In the genomic region with DNA sequence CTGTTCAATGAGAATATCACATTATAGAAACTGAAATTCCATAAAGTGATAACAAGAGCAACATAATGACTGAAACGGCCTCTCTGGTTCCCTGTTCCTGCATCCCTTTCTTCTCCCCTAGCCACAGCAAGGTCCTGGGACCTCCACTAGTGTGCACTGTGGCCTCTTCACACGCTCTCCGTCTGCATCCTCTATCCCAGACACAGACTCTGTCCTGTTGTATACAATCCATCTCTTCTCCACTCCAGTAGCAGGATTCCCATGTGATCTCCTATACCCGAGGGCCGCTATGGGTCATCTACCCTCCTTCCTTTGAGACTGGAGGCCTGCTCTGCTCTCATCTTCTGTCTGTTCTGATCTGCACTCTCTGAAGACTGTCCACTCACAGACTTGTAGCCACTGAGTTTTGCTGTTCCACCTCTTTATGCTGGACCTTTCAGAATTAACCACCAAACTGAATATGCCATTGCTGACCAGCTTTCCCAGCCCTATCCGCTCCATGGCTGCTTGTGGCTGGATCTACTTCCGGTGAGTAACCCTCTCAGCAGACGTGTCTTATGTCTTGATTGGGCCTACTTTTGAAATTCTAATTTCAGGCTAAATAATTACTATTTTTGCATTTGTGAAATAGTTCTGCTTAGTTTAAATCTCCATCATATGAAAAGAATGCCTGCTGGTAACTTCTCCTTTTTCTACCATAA, we compare ENCODE assay signal across 1 cellular context.
TF ChIP-seq lines count a peak whose summit lies in the region.

No MANE protein-coding gene starts in this region.

TF ChIP-seq in IMR-90, 13 proteins besides CTCF, POLR2A, EP300 and RAD21 (continued from another document):
- TF ChIP-seq SMC3 (IDR thresholded peaks at IDR 0.05; ENCODE audit: low read depth, low read length) (no peak), RCOR1 (IDR thresholded peaks at IDR 0.05; ENCODE audit: insufficient replicate concordance, low read length) (no peak), BHLHE40 (IDR thresholded peaks at IDR 0.05; ENCODE audit: low read depth, low read length) (no peak), RFX5 (IDR thresholded peaks at IDR 0.05; ENCODE audit: low read depth, low read length) (no peak), MAZ (IDR thresholded peaks at IDR 0.05; ENCODE audit: borderline replicate concordance, low read depth, low read length) (no peak), CHD1 (IDR thresholded peaks at IDR 0.05; ENCODE audit: low read depth, low read length) (no peak), MXI1 (IDR thresholded peaks at IDR 0.05; ENCODE audit: borderline replicate concordance, low read depth, low read length) (no peak), NFE2L2 (IDR thresholded peaks at IDR 0.05; ENCODE audit: low read depth, low read length) (no peak)
- TF ChIP-seq, protein P1, sequence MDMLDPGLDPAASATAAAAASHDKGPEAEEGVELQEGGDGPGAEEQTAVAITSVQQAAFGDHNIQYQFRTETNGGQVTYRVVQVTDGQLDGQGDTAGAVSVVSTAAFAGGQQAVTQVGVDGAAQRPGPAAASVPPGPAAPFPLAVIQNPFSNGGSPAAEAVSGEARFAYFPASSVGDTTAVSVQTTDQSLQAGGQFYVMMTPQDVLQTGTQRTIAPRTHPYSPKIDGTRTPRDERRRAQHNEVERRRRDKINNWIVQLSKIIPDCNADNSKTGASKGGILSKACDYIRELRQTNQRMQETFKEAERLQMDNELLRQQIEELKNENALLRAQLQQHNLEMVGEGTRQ (IDR thresholded peaks at IDR 0.05; ENCODE audit: low read depth, low read length): no peak
